Comparison of ENCODE assay signal across 14 cellular contexts in the genomic region with DNA sequence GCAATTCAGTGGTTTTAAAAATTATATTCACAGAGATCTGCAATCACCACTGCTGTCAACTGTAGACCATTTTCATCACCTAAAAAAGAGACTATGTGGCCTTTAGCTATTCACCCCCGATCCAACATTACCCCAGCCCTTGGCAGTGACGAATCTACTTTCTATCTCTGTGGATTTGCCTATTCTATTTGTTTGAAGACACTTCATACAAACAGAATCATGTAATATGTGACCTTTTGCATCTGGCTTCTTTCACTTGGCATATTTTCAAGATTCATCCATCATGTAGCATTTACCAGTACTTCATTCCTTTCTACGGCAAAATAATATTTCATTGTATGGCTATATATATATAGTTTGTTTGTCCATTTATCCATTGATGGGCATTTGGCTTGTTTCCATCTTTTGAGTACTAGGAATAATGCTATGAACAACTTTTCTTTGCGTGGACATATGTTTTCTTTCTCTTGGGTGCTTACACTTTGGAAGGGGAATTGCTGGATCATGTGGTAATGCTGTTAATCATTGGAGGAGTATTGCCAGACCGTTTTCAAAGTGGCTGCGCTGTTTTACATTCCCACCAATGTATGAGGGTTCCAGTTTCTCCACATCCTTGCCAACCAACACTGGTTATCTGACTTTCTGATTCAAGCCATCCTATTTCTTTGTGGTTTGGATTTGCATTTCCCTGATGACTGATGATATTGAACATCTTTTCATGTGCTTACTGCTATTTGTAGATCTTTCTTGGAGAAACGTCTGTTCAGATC. TPM values are rescaled to one million over a fixed set of nuclear protein-coding genes. Genes with fewer than 3 reads are reported as not detected.
DNase-seq lines count a peak whose midpoint lies in the region; ATAC-seq, FAIRE-seq and TF ChIP-seq lines count a peak whose summit lies in the region.
"Had no signal": no experiment of that assay in that cellular context is flagged by ENCODE, and none has a peak within 500 bp of the region (broad histone marks: within the 10 kb centered on the region; RNA-seq: fewer than 3 reads in every experiment).

No MANE protein-coding gene starts in this region.

- peak overlapping the region; percentile 48 for H3K4me2 ChIP-seq in astrocyte (ENCODE audit: low read length)

- H3K4me3 ChIP-seq in astrocyte (ENCODE audit: insufficient read depth, low read depth, low read length) (no peak overlapping the region), gastroesophageal sphincter (no peak overlapping the region), transverse colon (no peak overlapping the region)

- H3K27ac ChIP-seq in astrocyte (ENCODE audit: low read depth, low read length) (peak overlapping the region; percentile 9), gastroesophageal sphincter (no peak overlapping the region), transverse colon (peak overlapping the region; percentile 10 to 50 (median 28))

- FAIRE-seq in astrocyte (lab: Jason Lieb, UNC), result peak; percentile 76
- FAIRE-seq: frontal cortex had no signal

- peak; percentile 62 for DNase-seq in GM04503 (ENCODE audit: low read depth)
- DNase-seq in astrocyte (ENCODE audit: low read depth), result peak; percentile 97
- no peak for DNase-seq in transverse colon
- DNase-seq in cerebellum (ENCODE audit: low spot score), result no peak
- no peak for DNase-seq in activated CD8-positive, alpha-beta memory T cell treated with anti-CD3 and anti-CD28 coated beads for 24 hours
- DNase-seq: CD4-positive, alpha-beta memory T cell; MM.1S; NCI-H774; nephron progenitor cell had no signal

- no peak overlapping the region for H3K9ac ChIP-seq in astrocyte (ENCODE audit: low read length)

- H3K79me2 ChIP-seq in astrocyte (ENCODE audit: insufficient read depth, low read length), result peaks cover 9% of the 10 kb centered on the region

- no peak overlapping the region for H3K4me3 Mint-ChIP-seq in astrocyte (ENCODE audit: unreplicated experiment)
- H3K4me3 Mint-ChIP-seq: brain; CD4-positive, alpha-beta memory T cell; nephron progenitor cell had no signal

- in situ Hi-C loops in transverse colon (cut with MboI; ENCODE audit: low pct_ligation_motif_present in 1 of 4, low pct_unique_long_range_greater_than_20kb in 1 of 4, low sequenced_read_pairs in 3 of 4), result no loop called here

- H3K4me1 Mint-ChIP-seq in astrocyte (ENCODE audit: low read depth, unreplicated experiment), result no peaks in the 10 kb centered on the region
- H3K4me1 Mint-ChIP-seq: CD4-positive, alpha-beta memory T cell had no signal

- intact Hi-C loops in transverse colon (cut with DNase I; ENCODE audit: low total_unique reads), result no loop called here

- ATAC-seq in gastroesophageal sphincter (peak; percentile 51), GM21529 (IDR thresholded peaks at IDR 0.05; ENCODE audit: unreplicated experiment) (no peak)

- H3K4me1 ChIP-seq in astrocyte (ENCODE audit: insufficient read depth, low read length), result peaks cover 26% of the 10 kb centered on the region
- H3K4me1 ChIP-seq in gastroesophageal sphincter, result peaks cover 0 to 11% (median 6%) of the 10 kb centered on the region in 3 donors
- H3K4me1 ChIP-seq in transverse colon, result peaks cover 0 to 11% (median 3%) of the 10 kb centered on the region in 4 donors

- no peaks in the 10 kb centered on the region for H3K9me3 ChIP-seq in astrocyte (ENCODE audit: insufficient read depth, low read depth, low read length)
- no peaks in the 10 kb centered on the region for H3K9me3 ChIP-seq in gastroesophageal sphincter
- H3K9me3 ChIP-seq in transverse colon, result no peaks in the 10 kb centered on the region

- no peaks in the 10 kb centered on the region for H3K9me3 Mint-ChIP-seq in astrocyte (ENCODE audit: unreplicated experiment)
- H3K9me3 Mint-ChIP-seq: CD4-positive, alpha-beta memory T cell had no signal

- H3K27me3 Mint-ChIP-seq in astrocyte (ENCODE audit: low read depth, unreplicated experiment), result peaks cover 17% of the 10 kb centered on the region
- H3K27me3 Mint-ChIP-seq: CD4-positive, alpha-beta memory T cell had no signal

- H2AFZ ChIP-seq in astrocyte (ENCODE audit: low read depth, low read length), result no peak overlapping the region

- H4K20me1 ChIP-seq in astrocyte (ENCODE audit: insufficient read depth, low read length), result peaks cover 31% of the 10 kb centered on the region

- TF ChIP-seq EP300 in gastroesophageal sphincter (IDR thresholded peaks at IDR 0.05) (no peak), transverse colon (IDR thresholded peaks at IDR 0.05; ENCODE audit: low read depth) (no peak)

- H3K36me3 Mint-ChIP-seq in astrocyte (ENCODE audit: low read depth, unreplicated experiment), result peaks cover 23% of the 10 kb centered on the region
- H3K36me3 Mint-ChIP-seq: brain; CD4-positive, alpha-beta memory T cell had no signal

- H3K36me3 ChIP-seq in astrocyte (ENCODE audit: insufficient read depth, low read length) (no peaks in the 10 kb centered on the region), gastroesophageal sphincter (no peaks in the 10 kb centered on the region), transverse colon (no peaks in the 10 kb centered on the region)

- TF ChIP-seq POLR2A in gastroesophageal sphincter (IDR thresholded peaks at IDR 0.05) (no peak), transverse colon (IDR thresholded peaks at IDR 0.05) (no peak)

- no peaks in the 10 kb centered on the region for H3K27me3 ChIP-seq in astrocyte (ENCODE audit: insufficient read depth, low read length)
- H3K27me3 ChIP-seq in gastroesophageal sphincter, result no peaks in the 10 kb centered on the region
- H3K27me3 ChIP-seq in transverse colon, result no peaks in the 10 kb centered on the region

- TF ChIP-seq CTCF in astrocyte (IDR thresholded peaks at IDR 0.05; ENCODE audit: insufficient read depth, low read depth, low read length) (no peak), gastroesophageal sphincter (IDR thresholded peaks at IDR 0.05) (no peak), transverse colon (IDR thresholded peaks at IDR 0.05) (no peak)

- WGBS in gastroesophageal sphincter (ENCODE audit: low coverage in 1 of 2), 2 donors, result 11 to 18% methylated on average over 7 of the region's 7 CpGs
- WGBS in transverse colon (ENCODE audit: low coverage in 1 of 2), 2 donors, result 54 to 63% methylated on average over 3 to 7 of the region's 7 CpGs

- no peak overlapping the region for H3K27ac Mint-ChIP-seq in astrocyte (ENCODE audit: unreplicated experiment)
- H3K27ac Mint-ChIP-seq: CD4-positive, alpha-beta memory T cell had no signal

RNA-seq across cellular contexts. Expression of gene ADAMTS14, which starts 22.3 kb away (rescaled TPM):
- total RNA-seq in astrocyte, result 19.4 and 30.2 TPM in 2 replicates
- total RNA-seq in gastroesophageal sphincter, result under 1 TPM in 2 of 4 donors, not detected in 2; 0.04 to 0.27 TPM
- total RNA-seq in transverse colon, result 1 to 10 TPM in 2 of 4 donors, under 1 TPM in 2; 0.95 to 3.8 (median 1.4) TPM
- total RNA-seq in cerebellum, result 1.2 TPM
- total RNA-seq: CD4-positive, alpha-beta memory T cell; lung microvascular endothelial cell had no signal

Comparison
In these comparisons a context has a peak if more than half of its experiments do, and no peak if none do; other contexts are left out.
1. DNase-seq: peak in GM04503 (single experiment) and astrocyte (single experiment); none in transverse colon (single experiment), cerebellum (single experiment) and activated CD8-positive, alpha-beta memory T cell treated with anti-CD3 and anti-CD28 coated beads for 24 hours (single experiment).
2. H3K27ac ChIP-seq: peak in astrocyte (single experiment) and transverse colon (4 of 4); none in gastroesophageal sphincter (0 of 4).